9 cellular contexts compared by ENCODE assay signal in genomic region chr16:10579575-10579964, GRCh38. TPM values are rescaled to one million over a fixed set of nuclear protein-coding genes. Genes with fewer than 3 reads are reported as not detected.
DNase-seq lines count a peak whose midpoint lies in the region; ATAC-seq and TF ChIP-seq lines count a peak whose summit lies in the region.
"Had no signal": no experiment of that assay in that cellular context is flagged by ENCODE, and none has a peak within 500 bp of the region (broad histone marks: within the 10 kb centered on the region; RNA-seq: fewer than 3 reads in every experiment).

No MANE protein-coding gene starts in this region.

- peaks cover 0 to 32% (median 0%) of the 10 kb centered on the region in 7 donors for H3K27me3 ChIP-seq in heart right ventricle
- no peaks in the 10 kb centered on the region for H3K27me3 ChIP-seq in esophagus (ENCODE audit: control insufficient read depth in 1 of 2, insufficient read depth in 2 of 2, low read length in 2 of 2)

- H3K27me3 Mint-ChIP-seq in nephron (ENCODE audit: low read depth): peaks cover 12% of the 10 kb centered on the region

- no peaks in the 10 kb centered on the region for H3K9me3 Mint-ChIP-seq in nephron

- H3K36me3 Mint-ChIP-seq in nephron (ENCODE audit: low read depth): no peaks in the 10 kb centered on the region

- ATAC-seq in heart right ventricle (no peak), HG03045 (IDR thresholded peaks at IDR 0.05; ENCODE audit: unreplicated experiment) (no peak)

- H3K36me3 ChIP-seq in heart right ventricle (peaks cover 0 to 5% (median 0%) of the 10 kb centered on the region in 9 donors), esophagus (ENCODE audit: control insufficient read depth in 2 of 2, insufficient read depth in 2 of 2, low read length in 1 of 2) (no peaks in the 10 kb centered on the region)

- H3K9me3 ChIP-seq in heart right ventricle (no peaks in the 10 kb centered on the region), esophagus (ENCODE audit: control insufficient read depth in 2 of 2, insufficient read depth in 1 of 2, low read depth in 1 of 2, low read length in 1 of 2) (no peaks in the 10 kb centered on the region)

- H3K27ac Mint-ChIP-seq in nephron: peak overlapping the region in 2 of 3 experiments; percentile 52 to 61

- intact Hi-C loops in heart right ventricle (cut with DNase I): loop anchor here in 5 of 10 donors (2.0 to 10.0 kb wide), 6 partner anchors 38 to 343 kb away; no protein-coding TSS in a partner anchor
- intact Hi-C loops in cardiac septum (cut with DNase I): loop anchor here (5.0 to 10.0 kb wide), 3 partner anchors 57 to 345 kb away; no protein-coding TSS in a partner anchor

- H3K27ac ChIP-seq in heart right ventricle: peak overlapping the region; percentile 92 to 99 (median 97)
- H3K27ac ChIP-seq in esophagus (ENCODE audit: low read depth in 2 of 2, low read length in 1 of 2): peak overlapping the region; percentile 96 to 98

- H3K4me1 ChIP-seq in heart right ventricle (peaks cover 25 to 57% (median 45%) of the 10 kb centered on the region in 9 donors), esophagus (ENCODE audit: control insufficient read depth in 2 of 2, insufficient read depth in 2 of 2, low read length in 1 of 2) (peaks cover 13 to 20% of the 10 kb centered on the region in 2 donors)

- in situ Hi-C loops in GM13977 (cut with MboI; ENCODE audit: low pct_unique_long_range_greater_than_20kb, low sequenced_read_pairs, unreplicated experiment): no loop called here

- peak overlapping the region; percentile 80 to 98 (median 88) for H3K4me3 ChIP-seq in heart right ventricle
- peak overlapping the region; percentile 75 to 96 for H3K4me3 ChIP-seq in esophagus (ENCODE audit: low read depth in 1 of 2, low read length in 2 of 2)

- H3K4me1 Mint-ChIP-seq in nephron: peaks cover 65% of the 10 kb centered on the region

- TF ChIP-seq CTCF in heart right ventricle (IDR thresholded peaks at IDR 0.05) (no peak), nephron (IDR thresholded peaks at IDR 0.05; ENCODE audit: unreplicated experiment in 3 of 3) (no peak), GM13977 (IDR thresholded peaks at IDR 0.05; ENCODE audit: extremely low read depth, insufficient read depth, missing control alignments) (no peak)

- no peak for DNase-seq in heart right ventricle
- no peak for DNase-seq in cardiac septum (ENCODE audit: low spot score)
- no peak for DNase-seq in A172 (ENCODE audit: low spot score)
- no peak for DNase-seq in foreskin melanocyte
- no peak for DNase-seq in GM13977 (ENCODE audit: low spot score)
- DNase-seq: NCI-H1694 treated with DMSO at 0.1 percent for 48 hours had no signal

- peak overlapping the region; percentile 80 to 95 (median 86) for H3K4me3 Mint-ChIP-seq in nephron

- WGBS in heart right ventricle, 2 donors: 0 to 7% methylated on average over 6 of the region's 6 CpGs
- WGBS in esophagus, 2 donors: 11 to 19% methylated on average over 6 of the region's 6 CpGs

RNA-seq across cellular contexts. Expression of gene EMP2, which starts 0.8 kb away (rescaled TPM):
- total RNA-seq in heart right ventricle: 100 to 1,000 TPM in 1 of 10 donors, 10 to 100 TPM in 9; 44.6 to 108 (median 62.0) TPM
- 10 to 100 TPM; 36.1 to 40.9 TPM for polyA plus RNA-seq in heart right ventricle
- total RNA-seq in cardiac septum: 51.1 TPM
- 10 to 100 TPM; 68.6 to 90.9 TPM for polyA plus RNA-seq in esophagus
- 11.6 and 12.3 TPM in 2 replicates for total RNA-seq in A172 (2014; rRNA removed; shearing (Covaris generic))
